31 cellular contexts compared by ENCODE assay signal in the genomic region with DNA sequence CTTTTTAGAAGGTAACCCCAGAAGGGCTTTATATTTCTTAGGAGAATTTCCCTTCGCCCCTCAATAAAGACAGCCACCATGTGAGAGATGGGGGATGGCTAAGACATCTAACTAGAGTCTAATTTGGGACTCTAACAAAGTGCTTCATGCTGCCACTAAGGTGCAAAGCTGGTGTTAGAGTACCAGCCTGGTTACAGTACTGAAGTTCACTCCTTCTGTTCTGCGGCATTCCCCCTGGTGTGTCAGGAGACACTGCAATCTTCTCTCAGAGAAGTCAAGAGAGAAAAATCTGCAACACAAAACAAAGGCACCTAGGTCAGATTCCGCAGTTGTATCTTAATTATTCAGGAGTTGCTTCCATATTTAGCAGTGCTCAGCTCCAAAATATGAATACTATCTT.
"Had no signal": no experiment of that assay in that cellular context is flagged by ENCODE, and none has a peak within 500 bp of the region (broad histone marks: within the 10 kb centered on the region; RNA-seq: fewer than 3 reads in every experiment).

No MANE protein-coding gene starts in this region.

- H3K9me3 ChIP-seq: ascending aorta had no signal

- H2AFZ ChIP-seq: PC-9 had no signal

- H3K4me3 Mint-ChIP-seq: activated CD8-positive, alpha-beta T cell treated with anti-CD3 and anti-CD28 coated beads for 36 hours; activated naive CD4-positive, alpha-beta T cell treated with anti-CD3 and anti-CD28 coated beads, Interleukin-2, amount 50 U/mL, for 24 hours; activated naive CD8-positive, alpha-beta T cell treated with anti-CD3 and anti-CD28 coated beads, Interleukin-2, amount 10 ng/mL, durations not matched to agents 7 days and 5 days; activated T-cell treated with anti-CD3 and anti-CD28 coated beads, Interleukin-2, amount 50 U/mL, for 72 hours; activated T-helper 17 cell treated with anti-CD3 and anti-CD28 coated beads, Interleukin-2, amount 50 U/mL, for 72 hours; central memory CD8-positive, alpha-beta T cell had no signal

- H3K27ac Mint-ChIP-seq: activated CD8-positive, alpha-beta T cell treated with anti-CD3 and anti-CD28 coated beads for 36 hours; activated naive CD4-positive, alpha-beta T cell treated with anti-CD3 and anti-CD28 coated beads, Interleukin-2, amount 50 U/mL, for 24 hours; activated naive CD8-positive, alpha-beta T cell treated with anti-CD3 and anti-CD28 coated beads, Interleukin-2, amount 10 ng/mL, durations not matched to agents 7 days and 5 days; activated T-cell treated with anti-CD3 and anti-CD28 coated beads, Interleukin-2, amount 50 U/mL, for 72 hours; activated T-helper 17 cell treated with anti-CD3 and anti-CD28 coated beads, Interleukin-2, amount 50 U/mL, for 72 hours had no signal

- ATAC-seq: activated CD8-positive, alpha-beta T cell treated with anti-CD3 and anti-CD28 coated beads for 36 hours; activated T-cell treated with anti-CD3 and anti-CD28 coated beads, Interleukin-2, amount 50 U/mL, for 72 hours; activated T-helper 17 cell treated with anti-CD3 and anti-CD28 coated beads, Interleukin-2, amount 50 U/mL, for 72 hours; Right ventricle myocardium inferior had no signal

- H3K4me1 Mint-ChIP-seq: activated naive CD4-positive, alpha-beta T cell treated with anti-CD3 and anti-CD28 coated beads, Interleukin-2, amount 50 U/mL, for 24 hours; activated naive CD8-positive, alpha-beta T cell treated with anti-CD3 and anti-CD28 coated beads, Interleukin-2, amount 10 ng/mL, durations not matched to agents 7 days and 5 days; activated T-helper 17 cell treated with anti-CD3 and anti-CD28 coated beads, Interleukin-2, amount 50 U/mL, for 72 hours; central memory CD8-positive, alpha-beta T cell had no signal

- H3K27me3 Mint-ChIP-seq: activated CD8-positive, alpha-beta T cell treated with anti-CD3 and anti-CD28 coated beads for 36 hours; activated naive CD4-positive, alpha-beta T cell treated with anti-CD3 and anti-CD28 coated beads, Interleukin-2, amount 50 U/mL, for 24 hours had no signal

- H3K36me3 ChIP-seq: ascending aorta, cardiac muscle cell had no signal

- H3K27ac ChIP-seq: ascending aorta, cardiac muscle cell, KMS-11, PC-9, RWPE1, VCaP had no signal

- DNase-seq: activated CD4-positive, alpha-beta T cell treated with anti-CD3 and anti-CD28 coated beads for 1 hour; activated CD4-positive, alpha-beta T cell treated with anti-CD3 and anti-CD28 coated beads for 48 hours; activated CD4-positive, alpha-beta T cell treated with anti-CD3 and anti-CD28 coated beads, Interleukin-2, amount 50 U/mL, for 4 hours; activated CD4-positive, CD25-positive, alpha-beta regulatory T cell; activated CD8-positive, alpha-beta T cell treated with anti-CD3 and anti-CD28 coated beads for 36 hours; activated effector memory CD4-positive, alpha-beta T cell treated with anti-CD3 and anti-CD28 coated beads, Interleukin-2, amount 50 U/mL, for 16 hours; activated naive CD4-positive, alpha-beta T cell; activated naive CD8-positive, alpha-beta T cell treated with anti-CD3 and anti-CD28 coated beads, Interleukin-2, amount 10 ng/mL, durations not matched to agents 7 days and 5 days; activated T-cell treated with anti-CD3 and anti-CD28 coated beads, Interleukin-2, amount 50 U/mL, for 1 hour; activated T-cell treated with anti-CD3 and anti-CD28 coated beads, Interleukin-2, amount 50 U/mL, for 72 hours; amygdala; NCI-H1105; NCI-H1417 treated with DMSO at 0.1 percent for 48 hours; NCI-H187 treated with DMSO at 0.1 percent for 48 hours; NCI-H2081; NCI-H226; NCI-H524 treated with DMSO at 0.1 percent for 48 hours; PC-9; SW 1271; T-helper 1 cell; T-helper 2 cell; T-helper 9 cell had no signal

- H3K4me3 ChIP-seq: ascending aorta, cardiac muscle cell, PC-9 had no signal

- H3K36me3 Mint-ChIP-seq: activated naive CD4-positive, alpha-beta T cell treated with anti-CD3 and anti-CD28 coated beads, Interleukin-2, amount 50 U/mL, for 24 hours had no signal

- H3K4me1 ChIP-seq: ascending aorta had no signal

- H3K9ac ChIP-seq: KMS-11 had no signal

- H3K27me3 ChIP-seq: ascending aorta, cardiac muscle cell had no signal

- H3K4me2 ChIP-seq: KMS-11, PC-9 had no signal

- H3K9me3 Mint-ChIP-seq: activated CD8-positive, alpha-beta T cell treated with anti-CD3 and anti-CD28 coated beads for 36 hours; activated naive CD4-positive, alpha-beta T cell treated with anti-CD3 and anti-CD28 coated beads, Interleukin-2, amount 50 U/mL, for 24 hours; activated naive CD8-positive, alpha-beta T cell treated with anti-CD3 and anti-CD28 coated beads, Interleukin-2, amount 10 ng/mL, durations not matched to agents 7 days and 5 days; central memory CD8-positive, alpha-beta T cell had no signal
